Comparison of ENCODE assay signal across 9 cellular contexts in genomic region chr7:141975806-141976523, GRCh38. TPM values are rescaled to one million over a fixed set of nuclear protein-coding genes. Genes with fewer than 3 reads are reported as not detected.
DNase-seq lines count a peak whose midpoint lies in the region; ATAC-seq lines count a peak whose summit lies in the region.
"Had no signal": no experiment of that assay in that cellular context is flagged by ENCODE, and none has a peak within 500 bp of the region (broad histone marks: within the 10 kb centered on the region; RNA-seq: fewer than 3 reads in every experiment).

No MANE protein-coding gene starts in this region.

- H3K27ac ChIP-seq in effector memory CD4-positive, alpha-beta T cell (ENCODE audit: insufficient read depth, low read length, poor library complexity, severe bottlenecking) = no peak overlapping the region

- peaks cover 15% of the 10 kb centered on the region for H3K4me1 Mint-ChIP-seq in activated CD4-positive, alpha-beta memory T cell treated with anti-CD3 and anti-CD28 coated beads, Interleukin-2, amount 10 ng/mL, durations not matched to agents 7 days and 5 days
- peaks cover 3% of the 10 kb centered on the region for H3K4me1 Mint-ChIP-seq in memory B cell

- peak overlapping the region; percentile 58 for H3K4me3 Mint-ChIP-seq in activated CD4-positive, alpha-beta memory T cell treated with anti-CD3 and anti-CD28 coated beads, Interleukin-2, amount 10 ng/mL, durations not matched to agents 7 days and 5 days
- peak overlapping the region; percentile 64 for H3K4me3 Mint-ChIP-seq in memory B cell

- no peaks in the 10 kb centered on the region for H3K36me3 ChIP-seq in effector memory CD4-positive, alpha-beta T cell (ENCODE audit: control insufficient read depth, insufficient read depth, low read length)

- ATAC-seq in HG03439 (IDR thresholded peaks at IDR 0.05; ENCODE audit: unreplicated experiment) (peak; percentile 80), memory B cell (ENCODE audit: low read depth) (peak; percentile 78)

- POLR2A ChIA-PET in activated CD4-positive, alpha-beta memory T cell treated with anti-CD3 and anti-CD28 coated beads, Interleukin-2, amount 10 ng/mL, durations not matched to agents 7 days and 5 days (lab: Charles Lee) = no interaction called here

- H3K36me3 Mint-ChIP-seq in activated CD4-positive, alpha-beta memory T cell treated with anti-CD3 and anti-CD28 coated beads, Interleukin-2, amount 10 ng/mL, durations not matched to agents 7 days and 5 days (ENCODE audit: low read depth) = no peaks in the 10 kb centered on the region
- peaks cover 2% of the 10 kb centered on the region for H3K36me3 Mint-ChIP-seq in memory B cell

- H3K27me3 Mint-ChIP-seq in activated CD4-positive, alpha-beta memory T cell treated with anti-CD3 and anti-CD28 coated beads, Interleukin-2, amount 10 ng/mL, durations not matched to agents 7 days and 5 days = no peaks in the 10 kb centered on the region
- no peaks in the 10 kb centered on the region for H3K27me3 Mint-ChIP-seq in memory B cell

- no peaks in the 10 kb centered on the region for H3K9me3 Mint-ChIP-seq in activated CD4-positive, alpha-beta memory T cell treated with anti-CD3 and anti-CD28 coated beads, Interleukin-2, amount 10 ng/mL, durations not matched to agents 7 days and 5 days
- peaks cover 2% of the 10 kb centered on the region for H3K9me3 Mint-ChIP-seq in memory B cell

- CTCF ChIA-PET in activated CD4-positive, alpha-beta memory T cell treated with anti-CD3 and anti-CD28 coated beads, Interleukin-2, amount 10 ng/mL, durations not matched to agents 7 days and 5 days (lab: Charles Lee) = interaction anchor here (0.5 to 3.1 kb wide), 29 partner anchors 10 to 835 kb away, joined by 3 to 23 read pairs (median 5); no protein-coding TSS in a partner anchor

- no peaks in the 10 kb centered on the region for H3K27me3 ChIP-seq in effector memory CD4-positive, alpha-beta T cell (replicated peaks; ENCODE audit: control insufficient read depth, insufficient read depth, low read length, poor library complexity, severe bottlenecking)

- H3K4me3 ChIP-seq in effector memory CD4-positive, alpha-beta T cell (ENCODE audit: insufficient read depth, low read depth, low read length, poor library complexity, severe bottlenecking) = peak overlapping the region; percentile 46

- DNase-seq in Ammon's horn (ENCODE audit: low spot score) = peak; percentile 82
- peak; percentile 45 for DNase-seq in GM19238 (ENCODE audit: insufficient read length, low spot score)
- peak; percentile 88 for DNase-seq in NCI-H748 (lab: John Stamatoyannopoulos, UW; ENCODE audit: unreplicated experiment)
- DNase-seq in activated CD4-positive, alpha-beta memory T cell treated with anti-CD3 and anti-CD28 coated beads, Interleukin-2, amount 10 ng/mL, durations not matched to agents 7 days and 5 days = peak; percentile 67
- DNase-seq in effector memory CD4-positive, alpha-beta T cell = peak; percentile 8 to 20 (median 12)
- peak; percentile 19 to 20 for DNase-seq in memory B cell (ENCODE audit: low spot score in 2 of 2)
- DNase-seq in stimulated activated CD8-positive, alpha-beta memory T cell treated with anti-CD3 and anti-CD28 coated beads, Interleukin-15, amount 100 ng/mL, for 4 hours (ENCODE audit: low read depth in 2 of 2) = peak; percentile 14 to 23

- no peaks in the 10 kb centered on the region for H3K9me3 ChIP-seq in effector memory CD4-positive, alpha-beta T cell (ENCODE audit: control insufficient read depth, low read length)

- no peak overlapping the region for H3K27ac Mint-ChIP-seq in activated CD4-positive, alpha-beta memory T cell treated with anti-CD3 and anti-CD28 coated beads, Interleukin-2, amount 10 ng/mL, durations not matched to agents 7 days and 5 days
- peak overlapping the region; percentile 52 for H3K27ac Mint-ChIP-seq in memory B cell

- H3K4me1 ChIP-seq in effector memory CD4-positive, alpha-beta T cell (ENCODE audit: control insufficient read depth, insufficient read depth, low read length, poor library complexity, severe bottlenecking) = no peaks in the 10 kb centered on the region

RNA-seq across cellular contexts. Expression of gene TAS2R38, which starts 2.4 kb away (rescaled TPM):
- not detected for total RNA-seq in activated CD4-positive, alpha-beta memory T cell treated with anti-CD3 and anti-CD28 coated beads, Interleukin-2, amount 10 ng/mL, durations not matched to agents 7 days and 5 days
- total RNA-seq: T-helper 1 cell treated with Interleukin-12 subunit alpha and Interleukin-12 subunit beta and Interleukin-4 antibody, amounts not matched to agents 30 ng/mL and 1 ng/mL, for 36 hours had no signal

RNA-seq across cellular contexts. Expression of gene MGAM, which starts 19.7 kb away (rescaled TPM):
- under 1 TPM in 1 of 2 experiments, not detected in 1; 0.18 TPM for total RNA-seq in activated CD4-positive, alpha-beta memory T cell treated with anti-CD3 and anti-CD28 coated beads, Interleukin-2, amount 10 ng/mL, durations not matched to agents 7 days and 5 days
- total RNA-seq: T-helper 1 cell treated with Interleukin-12 subunit alpha and Interleukin-12 subunit beta and Interleukin-4 antibody, amounts not matched to agents 30 ng/mL and 1 ng/mL, for 36 hours had no signal

RNA-seq across cellular contexts. Expression of gene CLEC5A, which starts 29.2 kb away (rescaled TPM):
- total RNA-seq in activated CD4-positive, alpha-beta memory T cell treated with anti-CD3 and anti-CD28 coated beads, Interleukin-2, amount 10 ng/mL, durations not matched to agents 7 days and 5 days = not detected
- total RNA-seq: T-helper 1 cell treated with Interleukin-12 subunit alpha and Interleukin-12 subunit beta and Interleukin-4 antibody, amounts not matched to agents 30 ng/mL and 1 ng/mL, for 36 hours had no signal

RNA-seq across cellular contexts. Expression of gene OR9A4, which starts 59.8 kb away (rescaled TPM):
- total RNA-seq in activated CD4-positive, alpha-beta memory T cell treated with anti-CD3 and anti-CD28 coated beads, Interleukin-2, amount 10 ng/mL, durations not matched to agents 7 days and 5 days = not detected
- total RNA-seq: T-helper 1 cell treated with Interleukin-12 subunit alpha and Interleukin-12 subunit beta and Interleukin-4 antibody, amounts not matched to agents 30 ng/mL and 1 ng/mL, for 36 hours had no signal

Comparison
In these comparisons a context has a peak if more than half of its experiments do, and no peak if none do; other contexts are left out.
1. DNase-seq: peak in every context shown above with its lines; median percentile 88 in NCI-H748; 82 in Ammon's horn; 67 in activated CD4-positive, alpha-beta memory T cell treated with anti-CD3 and anti-CD28 coated beads, Interleukin-2, amount 10 ng/mL, durations not matched to agents 7 days and 5 days; 45 in GM19238; 20 in memory B cell; 18 in stimulated activated CD8-positive, alpha-beta memory T cell treated with anti-CD3 and anti-CD28 coated beads, Interleukin-15, amount 100 ng/mL, for 4 hours; 12 in effector memory CD4-positive, alpha-beta T cell.